1 cellular context compared by ENCODE assay signal in the genomic region with DNA sequence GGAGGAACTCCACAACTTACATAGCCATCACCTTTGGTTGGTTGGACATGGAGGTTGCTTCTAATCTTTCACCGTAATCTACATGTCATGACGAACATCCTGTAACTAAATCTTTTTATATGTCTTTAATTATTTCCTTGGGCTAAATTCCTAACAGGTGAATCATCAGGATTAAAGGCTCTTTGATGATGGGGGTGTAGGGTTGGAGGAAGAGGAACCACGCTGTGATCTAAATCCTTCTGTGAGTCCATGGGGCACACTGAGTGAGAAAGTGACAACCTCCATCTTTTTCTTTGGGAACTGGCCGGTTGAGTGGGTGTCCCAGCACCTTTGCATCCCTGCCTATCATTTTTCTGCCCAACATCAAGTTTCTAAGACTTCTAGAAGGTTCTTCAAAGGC.
TF ChIP-seq lines count a peak whose summit lies in the region.

No MANE protein-coding gene starts in this region.

TF ChIP-seq in HEK293, 187 proteins besides CTCF, POLR2A, EP300 and RAD21 (continued from another document and continues in another):
- TF ChIP-seq ZNF433 (tag by site-specific recombination; IDR thresholded peaks at IDR 0.05; ENCODE audit: low read depth) (no peak), ZNF24 (tag by site-specific recombination; IDR thresholded peaks at IDR 0.05) (no peak), SETDB1 (IDR thresholded peaks at IDR 0.05; ENCODE audit: insufficient read length, low read length) (peak; percentile 3), ZNF639 (tag by site-specific recombination; IDR thresholded peaks at IDR 0.05) (peak; percentile 67; the same call in 1 of the 2 replicates), ZNF214 (tag by site-specific recombination; IDR thresholded peaks at IDR 0.05; ENCODE audit: borderline replicate concordance) (no peak), BCL11A (tag by site-specific recombination; IDR thresholded peaks at IDR 0.05; ENCODE audit: low read depth) (peak; percentile 65; the same call in 1 of the 2 replicates), ZNF26 (tag by site-specific recombination; IDR thresholded peaks at IDR 0.05) (no peak), KLF10 (tag by site-specific recombination; IDR thresholded peaks at IDR 0.05) (0 out of 2 replicates have a peak, but pooled peaks have one; percentile 50), SALL2 (tag by site-specific recombination; IDR thresholded peaks at IDR 0.05; ENCODE audit: borderline replicate concordance) (no peak), SP2 (tag by site-specific recombination; IDR thresholded peaks at IDR 0.05) (no peak), KLF16 (tag by site-specific recombination; IDR thresholded peaks at IDR 0.05) (peak; percentile 16; the same call in 1 of the 2 replicates), ZNF843 (tag by site-specific recombination; IDR thresholded peaks at IDR 0.05) (peak; percentile 69), ZFP3 (tag by site-specific recombination; IDR thresholded peaks at IDR 0.05; ENCODE audit: low read depth) (no peak), GLI4 (tag by site-specific recombination; IDR thresholded peaks at IDR 0.05) (no peak), ZNF677 (tag by site-specific recombination; IDR thresholded peaks at IDR 0.05) (no peak), PRDM4 (tag by site-specific recombination; IDR thresholded peaks at IDR 0.05) (no peak), KLF8 (tag by site-specific recombination; IDR thresholded peaks at IDR 0.05) (peak; percentile 69), ZNF146 (tag by site-specific recombination; IDR thresholded peaks at IDR 0.05) (no peak), ZNF600 (tag by site-specific recombination; IDR thresholded peaks at IDR 0.05) (no peak), ZXDB (tag by site-specific recombination; IDR thresholded peaks at IDR 0.05) (peak; percentile 78), ZBTB49 (tag by site-specific recombination; IDR thresholded peaks at IDR 0.05; ENCODE audit: low read depth) (no peak), WT1 (tag by site-specific recombination; IDR thresholded peaks at IDR 0.05) (peak; percentile 71), ZNF48 (tag by site-specific recombination; IDR thresholded peaks at IDR 0.05) (no peak), OSR2 (tag by site-specific recombination; IDR thresholded peaks at IDR 0.05) (no peak), ZNF521 (tag by site-specific recombination; IDR thresholded peaks at IDR 0.05) (no peak), ZFHX2 (tag by site-specific recombination; conservative IDR thresholded peaks at IDR 0.05) (peak; percentile 36; the same call in 1 of the 2 replicates)
- TF ChIP-seq, protein P1, sequence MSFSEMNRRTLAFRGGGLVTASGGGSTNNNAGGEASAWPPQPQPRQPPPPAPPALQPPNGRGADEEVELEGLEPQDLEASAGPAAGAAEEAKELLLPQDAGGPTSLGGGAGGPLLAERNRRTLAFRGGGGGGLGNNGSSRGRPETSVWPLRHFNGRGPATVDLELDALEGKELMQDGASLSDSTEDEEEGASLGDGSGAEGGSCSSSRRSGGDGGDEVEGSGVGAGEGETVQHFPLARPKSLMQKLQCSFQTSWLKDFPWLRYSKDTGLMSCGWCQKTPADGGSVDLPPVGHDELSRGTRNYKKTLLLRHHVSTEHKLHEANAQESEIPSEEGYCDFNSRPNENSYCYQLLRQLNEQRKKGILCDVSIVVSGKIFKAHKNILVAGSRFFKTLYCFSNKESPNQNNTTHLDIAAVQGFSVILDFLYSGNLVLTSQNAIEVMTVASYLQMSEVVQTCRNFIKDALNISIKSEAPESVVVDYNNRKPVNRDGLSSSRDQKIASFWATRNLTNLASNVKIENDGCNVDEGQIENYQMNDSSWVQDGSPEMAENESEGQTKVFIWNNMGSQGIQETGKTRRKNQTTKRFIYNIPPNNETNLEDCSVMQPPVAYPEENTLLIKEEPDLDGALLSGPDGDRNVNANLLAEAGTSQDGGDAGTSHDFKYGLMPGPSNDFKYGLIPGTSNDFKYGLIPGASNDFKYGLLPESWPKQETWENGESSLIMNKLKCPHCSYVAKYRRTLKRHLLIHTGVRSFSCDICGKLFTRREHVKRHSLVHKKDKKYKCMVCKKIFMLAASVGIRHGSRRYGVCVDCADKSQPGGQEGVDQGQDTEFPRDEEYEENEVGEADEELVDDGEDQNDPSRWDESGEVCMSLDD (tag by site-specific recombination; IDR thresholded peaks at IDR 0.05): peak; percentile 48; the same call in 1 of the 2 replicates
- TF ChIP-seq, protein P2, sequence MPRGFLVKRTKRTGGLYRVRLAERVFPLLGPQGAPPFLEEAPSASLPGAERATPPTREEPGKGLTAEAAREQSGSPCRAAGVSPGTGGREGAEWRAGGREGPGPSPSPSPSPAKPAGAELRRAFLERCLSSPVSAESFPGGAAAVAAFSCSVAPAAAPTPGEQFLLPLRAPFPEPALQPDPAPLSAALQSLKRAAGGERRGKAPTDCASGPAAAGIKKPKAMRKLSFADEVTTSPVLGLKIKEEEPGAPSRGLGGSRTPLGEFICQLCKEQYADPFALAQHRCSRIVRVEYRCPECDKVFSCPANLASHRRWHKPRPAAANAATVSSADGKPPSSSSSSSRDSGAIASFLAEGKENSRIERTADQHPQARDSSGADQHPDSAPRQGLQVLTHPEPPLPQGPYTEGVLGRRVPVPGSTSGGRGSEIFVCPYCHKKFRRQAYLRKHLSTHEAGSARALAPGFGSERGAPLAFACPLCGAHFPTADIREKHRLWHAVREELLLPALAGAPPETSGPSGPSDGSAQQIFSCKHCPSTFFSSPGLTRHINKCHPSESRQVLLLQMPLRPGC (tag by site-specific recombination; IDR thresholded peaks at IDR 0.05): 0 out of 2 replicates have a peak, but pooled peaks have one; percentile 15
- TF ChIP-seq, protein P3, sequence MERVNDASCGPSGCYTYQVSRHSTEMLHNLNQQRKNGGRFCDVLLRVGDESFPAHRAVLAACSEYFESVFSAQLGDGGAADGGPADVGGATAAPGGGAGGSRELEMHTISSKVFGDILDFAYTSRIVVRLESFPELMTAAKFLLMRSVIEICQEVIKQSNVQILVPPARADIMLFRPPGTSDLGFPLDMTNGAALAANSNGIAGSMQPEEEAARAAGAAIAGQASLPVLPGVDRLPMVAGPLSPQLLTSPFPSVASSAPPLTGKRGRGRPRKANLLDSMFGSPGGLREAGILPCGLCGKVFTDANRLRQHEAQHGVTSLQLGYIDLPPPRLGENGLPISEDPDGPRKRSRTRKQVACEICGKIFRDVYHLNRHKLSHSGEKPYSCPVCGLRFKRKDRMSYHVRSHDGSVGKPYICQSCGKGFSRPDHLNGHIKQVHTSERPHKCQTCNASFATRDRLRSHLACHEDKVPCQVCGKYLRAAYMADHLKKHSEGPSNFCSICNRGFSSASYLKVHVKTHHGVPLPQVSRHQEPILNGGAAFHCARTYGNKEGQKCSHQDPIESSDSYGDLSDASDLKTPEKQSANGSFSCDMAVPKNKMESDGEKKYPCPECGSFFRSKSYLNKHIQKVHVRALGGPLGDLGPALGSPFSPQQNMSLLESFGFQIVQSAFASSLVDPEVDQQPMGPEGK (tag by site-specific recombination; IDR thresholded peaks at IDR 0.05): 0 out of 2 replicates have a peak, but pooled peaks have one; percentile 30
- TF ChIP-seq, protein P4, sequence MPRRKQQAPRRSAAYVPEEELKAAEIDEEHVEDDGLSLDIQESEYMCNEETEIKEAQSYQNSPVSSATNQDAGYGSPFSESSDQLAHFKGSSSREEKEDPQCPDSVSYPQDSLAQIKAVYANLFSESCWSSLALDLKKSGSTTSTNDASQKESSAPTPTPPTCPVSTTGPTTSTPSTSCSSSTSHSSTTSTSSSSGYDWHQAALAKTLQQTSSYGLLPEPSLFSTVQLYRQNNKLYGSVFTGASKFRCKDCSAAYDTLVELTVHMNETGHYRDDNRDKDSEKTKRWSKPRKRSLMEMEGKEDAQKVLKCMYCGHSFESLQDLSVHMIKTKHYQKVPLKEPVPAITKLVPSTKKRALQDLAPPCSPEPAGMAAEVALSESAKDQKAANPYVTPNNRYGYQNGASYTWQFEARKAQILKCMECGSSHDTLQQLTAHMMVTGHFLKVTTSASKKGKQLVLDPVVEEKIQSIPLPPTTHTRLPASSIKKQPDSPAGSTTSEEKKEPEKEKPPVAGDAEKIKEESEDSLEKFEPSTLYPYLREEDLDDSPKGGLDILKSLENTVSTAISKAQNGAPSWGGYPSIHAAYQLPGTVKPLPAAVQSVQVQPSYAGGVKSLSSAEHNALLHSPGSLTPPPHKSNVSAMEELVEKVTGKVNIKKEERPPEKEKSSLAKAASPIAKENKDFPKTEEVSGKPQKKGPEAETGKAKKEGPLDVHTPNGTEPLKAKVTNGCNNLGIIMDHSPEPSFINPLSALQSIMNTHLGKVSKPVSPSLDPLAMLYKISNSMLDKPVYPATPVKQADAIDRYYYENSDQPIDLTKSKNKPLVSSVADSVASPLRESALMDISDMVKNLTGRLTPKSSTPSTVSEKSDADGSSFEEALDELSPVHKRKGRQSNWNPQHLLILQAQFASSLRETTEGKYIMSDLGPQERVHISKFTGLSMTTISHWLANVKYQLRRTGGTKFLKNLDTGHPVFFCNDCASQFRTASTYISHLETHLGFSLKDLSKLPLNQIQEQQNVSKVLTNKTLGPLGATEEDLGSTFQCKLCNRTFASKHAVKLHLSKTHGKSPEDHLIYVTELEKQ (tag by site-specific recombination; IDR thresholded peaks at IDR 0.05; ENCODE audit: borderline replicate concordance): 0 out of 2 replicates have a peak, but pooled peaks have one; percentile 32
